ENCODE assay signal across 7 cellular contexts in the genomic region with DNA sequence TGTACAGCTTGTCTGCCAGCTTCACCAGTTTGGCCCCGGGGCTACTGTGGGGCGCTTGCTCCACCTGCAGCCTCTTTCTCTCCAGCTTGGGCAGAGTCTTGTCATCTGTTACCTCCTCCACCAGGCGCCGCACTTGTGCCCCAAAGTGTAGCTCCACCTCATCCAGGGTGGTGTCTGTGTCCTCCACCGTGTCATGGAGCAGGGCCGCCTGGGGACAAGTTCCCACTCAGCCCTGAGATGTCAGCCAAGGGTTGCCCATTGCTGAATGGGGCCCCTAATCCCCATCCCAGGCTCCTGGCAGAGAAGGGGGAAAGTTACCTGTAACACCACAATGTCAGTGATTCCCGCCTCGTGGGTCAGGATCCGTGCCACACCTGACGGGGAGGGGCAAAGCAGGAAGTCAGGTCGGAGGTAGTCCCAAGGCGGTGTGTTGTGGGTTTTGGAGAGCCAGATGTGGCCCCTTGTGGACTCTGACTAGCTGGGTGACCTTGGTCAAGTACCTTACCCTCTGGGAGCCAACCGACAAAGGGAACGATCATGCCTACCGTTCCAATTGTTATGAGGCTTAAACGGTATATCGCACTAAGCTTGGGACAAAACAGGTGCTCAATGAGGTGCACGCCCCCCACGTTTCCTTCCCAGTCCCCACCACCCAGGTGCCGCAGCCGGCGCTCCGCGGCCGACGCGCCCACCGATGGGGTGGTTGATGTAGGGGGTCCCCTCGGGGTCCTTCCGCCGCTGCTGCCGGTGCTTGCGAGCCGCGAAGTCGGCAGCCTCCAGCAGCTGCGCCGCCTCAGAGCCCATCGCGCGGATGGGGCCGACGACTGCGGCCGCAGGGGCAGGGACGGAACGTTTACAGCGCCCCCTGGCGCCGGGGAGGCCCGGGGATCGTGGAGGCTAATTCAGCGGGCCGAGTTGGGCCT. TPM values are rescaled to one million over a fixed set of nuclear protein-coding genes. Genes with fewer than 3 reads are reported as not detected.
DNase-seq lines count a peak whose midpoint lies in the region; ATAC-seq and TF ChIP-seq lines count a peak whose summit lies in the region.

A gene with protein sequence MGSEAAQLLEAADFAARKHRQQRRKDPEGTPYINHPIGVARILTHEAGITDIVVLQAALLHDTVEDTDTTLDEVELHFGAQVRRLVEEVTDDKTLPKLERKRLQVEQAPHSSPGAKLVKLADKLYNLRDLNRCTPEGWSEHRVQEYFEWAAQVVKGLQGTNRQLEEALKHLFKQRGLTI (minus strand): TSS at position 813 of the 923 bp plus-strand sequence. CDS start 9 bp downstream, at position 804.

- TF ChIP-seq CTCF in astrocyte of the cerebellum (IDR thresholded peaks at IDR 0.05; ENCODE audit: low read depth, low read length, missing control alignments), result peak; percentile 91

- peak; percentile 59 for DNase-seq in NCI-H187 treated with DMSO at 0.1 percent for 48 hours (lab: John Stamatoyannopoulos, UW)
- DNase-seq in T-helper 9 cell, result peak; percentile 94
- DNase-seq in astrocyte of the cerebellum (ENCODE audit: low read depth), result peak; percentile 46
- peak in 50 of 51 donors; percentile 27 to 92 (median 72) for DNase-seq in hypothalamus (lab: John Stamatoyannopoulos, UW)
- peak; percentile 96 for DNase-seq in sciatic nerve (ENCODE audit: low spot score)

- in situ Hi-C loops in astrocyte of the cerebellum (cut with HindIII; ENCODE audit: low sequenced_read_pairs), result no loop called here

- peak; percentile 32 for ATAC-seq in GM18508 (IDR thresholded peaks at IDR 0.05; ENCODE audit: insufficient read depth, unreplicated experiment)
- ATAC-seq in HG02970 (IDR thresholded peaks at IDR 0.05; ENCODE audit: low FRiP score, unreplicated experiment), result peak; percentile 36
- ATAC-seq in sciatic nerve, result peak; percentile 63

- peak within 1 kb of the TSS; percentile 75 for H3K4me3 ChIP-seq in astrocyte of the cerebellum (ENCODE audit: low read depth, low read length)

- intact Hi-C loops in sciatic nerve (cut with DNase I), result no loop called here

RNA-seq across cellular contexts. Expression of the gene that starts here (rescaled TPM):
- total RNA-seq in sciatic nerve, result 12.7 TPM

Comparison
In these comparisons a context has a peak if more than half of its experiments do, and no peak if none do; other contexts are left out.
1. Peak in every context shown above with its lines: DNase-seq, ATAC-seq and H3K4me3 ChIP-seq.
2. DNase-seq: peak in every context shown above with its lines; median percentile 96 in sciatic nerve; 94 in T-helper 9 cell; 72 in hypothalamus; 59 in NCI-H187 treated with DMSO at 0.1 percent for 48 hours; 46 in astrocyte of the cerebellum.